8 cellular contexts compared by ENCODE assay signal in genomic region chr3:47476330-47476626, GRCh38. TPM values are rescaled to one million over a fixed set of nuclear protein-coding genes. Genes with fewer than 3 reads are reported as not detected.
DNase-seq lines count a peak whose midpoint lies in the region; ATAC-seq, FAIRE-seq and TF ChIP-seq lines count a peak whose summit lies in the region.

No MANE protein-coding gene starts in this region.

- no peak overlapping the region for H2BK15ac ChIP-seq in mesenchymal stem cell (ENCODE audit: low read depth, poor library complexity, severe bottlenecking)

- in situ Hi-C loops in GM12878 (cut with MboI) = loop anchor here (5.0 kb wide), 1 partner anchor 54 kb away; no protein-coding TSS in a partner anchor

- H3K27ac ChIP-seq in cardiac muscle cell (peak overlapping the region; percentile 86), GM12878 (ENCODE audit: control insufficient read depth, insufficient read depth) (peak overlapping the region; percentile 23; the same call in 1 of the 2 replicates), mesenchymal stem cell (ENCODE audit: low read length, poor library complexity, severe bottlenecking) (peak overlapping the region; percentile 19), upper lobe of right lung (peak overlapping the region; percentile 86)

- peak overlapping the region; percentile 93 for H4K8ac ChIP-seq in mesenchymal stem cell (ENCODE audit: low read length)

- H3K27me3 ChIP-seq in cardiac muscle cell (no peaks in the 10 kb centered on the region), GM12878 (replicated peaks in 1 of 2; ENCODE audit: control insufficient read depth in 2 of 2, insufficient read depth in 2 of 2, low read length in 1 of 2) (no peaks in the 10 kb centered on the region), mesenchymal stem cell (ENCODE audit: control insufficient read depth in 1 of 2, insufficient read depth in 1 of 2, low read length in 2 of 2) (no peaks in the 10 kb centered on the region), upper lobe of right lung (no peaks in the 10 kb centered on the region)

- H3K4me3 ChIP-seq in cardiac muscle cell (peak overlapping the region; percentile 78), GM12878 (peak overlapping the region; percentile 58), mesenchymal stem cell (ENCODE audit: insufficient read depth in 1 of 2, low read depth in 1 of 2, low read length in 2 of 2) (peak overlapping the region; percentile 96), upper lobe of right lung (peak overlapping the region; percentile 93)

- 67% methylated on average over 5 of the region's 5 CpGs for WGBS in GM12878 (ENCODE audit: insufficient coverage, insufficient replicate concordance, low lambda C conversion rate, missing lambda C conversion rate)
- 79% methylated on average over 4 of the region's 5 CpGs for WGBS in mesenchymal stem cell

- H3K36me3 ChIP-seq in cardiac muscle cell (no peaks in the 10 kb centered on the region), GM12878 (ENCODE audit: control insufficient read depth in 2 of 2, insufficient read depth in 2 of 2, low read length in 1 of 2) (no peaks in the 10 kb centered on the region; a peak in 1 of 4 replicates), mesenchymal stem cell (ENCODE audit: control insufficient read depth in 1 of 2, insufficient read depth in 2 of 2, low read depth in 1 of 2, low read length in 2 of 2) (peaks cover 0 to 2% of the 10 kb centered on the region in 2 experiments), upper lobe of right lung (no peaks in the 10 kb centered on the region)

- ATAC-seq in left cardiac atrium = no peak
- ATAC-seq in GM12878 = no peak
- no peak for ATAC-seq in upper lobe of right lung
- no peak for ATAC-seq in GM18505 (IDR thresholded peaks at IDR 0.05; ENCODE audit: unreplicated experiment)
- no peak for ATAC-seq in GM21737 (IDR thresholded peaks at IDR 0.05; ENCODE audit: unreplicated experiment)

- H3K4me1 ChIP-seq in cardiac muscle cell (ENCODE audit: low read depth) (peaks cover 8% of the 10 kb centered on the region), GM12878 (ENCODE audit: control insufficient read depth, insufficient read depth, low read length) (peaks cover 3% of the 10 kb centered on the region), mesenchymal stem cell (ENCODE audit: control insufficient read depth, insufficient read depth, low read depth, low read length) (peaks cover 9% of the 10 kb centered on the region), upper lobe of right lung (peaks cover 21% of the 10 kb centered on the region)

- peak overlapping the region; percentile 56 to 79 for H3K4ac ChIP-seq in mesenchymal stem cell (ENCODE audit: low read depth in 1 of 2, low read length in 2 of 2)

- H3K4me2 ChIP-seq in GM12878 (ENCODE audit: control insufficient read depth, insufficient read depth) = peak overlapping the region; percentile 69
- peak overlapping the region; percentile 9 for H3K4me2 ChIP-seq in mesenchymal stem cell (ENCODE audit: low read length, poor library complexity, severe bottlenecking)

- CTCF ChIA-PET in GM12878 (lab: Yijun Ruan, JAX) = interaction anchor here (0.6 to 7.3 kb wide), 19 partner anchors 9 to 1470 kb away, joined by 3 to 118 read pairs (median 3); no protein-coding TSS in a partner anchor

- SMC1A ChIA-PET in GM12878 (lab: Charles Lee; ENCODE audit: uncharacterized antibody, unreplicated experiment) = interaction anchor here (0.8 to 4.9 kb wide), 5 partner anchors 14 to 56 kb away, joined by 4 to 46 read pairs (median 6); no protein-coding TSS in a partner anchor

- no peak overlapping the region for H2AK5ac ChIP-seq in mesenchymal stem cell (ENCODE audit: low read length, severe bottlenecking)

- POLR2A ChIA-PET in GM12878 (lab: Charles Lee) = interaction anchor here (1.1 to 3.1 kb wide), 3 partner anchors 14 to 60 kb away, joined by 3 to 12 read pairs (median 4); no protein-coding TSS in a partner anchor

- no peaks in the 10 kb centered on the region for H4K20me1 ChIP-seq in GM12878 (ENCODE audit: control insufficient read depth, insufficient read depth)

- peak overlapping the region; percentile 43; the same call in 1 of the 2 replicates for H3K9ac ChIP-seq in GM12878 (ENCODE audit: control insufficient read depth, insufficient read depth, low read length)
- H3K9ac ChIP-seq in mesenchymal stem cell (ENCODE audit: low read length) = peak overlapping the region; percentile 96

- H3K9me3 ChIP-seq in cardiac muscle cell (ENCODE audit: low read depth) (no peaks in the 10 kb centered on the region), GM12878 (replicated peaks; ENCODE audit: control insufficient read depth, insufficient read depth, low read length) (no peaks in the 10 kb centered on the region), mesenchymal stem cell (ENCODE audit: control insufficient read depth, low read length) (no peaks in the 10 kb centered on the region), upper lobe of right lung (no peaks in the 10 kb centered on the region)

- H2BK12ac ChIP-seq in mesenchymal stem cell (ENCODE audit: low read length in 2 of 2) = no peak overlapping the region

- H3K79me1 ChIP-seq in mesenchymal stem cell (replicated peaks; ENCODE audit: low read length, poor library complexity, severe bottlenecking) = peaks cover 8% of the 10 kb centered on the region

- no peak for FAIRE-seq in GM12878 (lab: Jason Lieb, UNC)

- no peak for TF ChIP-seq RAD21 in GM12878 (IDR thresholded peaks at IDR 0.05; ENCODE audit: insufficient read depth, low read depth, low read length)

- H3K18ac ChIP-seq in mesenchymal stem cell (ENCODE audit: low read depth in 1 of 2, low read length in 2 of 2) = peak overlapping the region; percentile 40 to 46

- H3K23ac ChIP-seq in mesenchymal stem cell (ENCODE audit: low read length in 2 of 2) = no peak overlapping the region

- no TSS peak for BruUV-seq in GM12878 (replicated peaks; lab: Mats Ljungman, UMichigan)

- TF ChIP-seq POLR2A in GM12878 (IDR thresholded peaks at IDR 0.05; ENCODE audit: low read depth, low read length) = no peak
- TF ChIP-seq POLR2A in GM18505 (IDR thresholded peaks at IDR 0.05; ENCODE audit: borderline replicate concordance, extremely low read depth, insufficient read depth, insufficient read length) = no peak

- peak overlapping the region; percentile 78 for H2AFZ ChIP-seq in GM12878 (ENCODE audit: control insufficient read depth, low read depth, low read length)
- H2AFZ ChIP-seq in mesenchymal stem cell (ENCODE audit: low read depth, low read length) = peak overlapping the region; percentile 74

- no peak for TF ChIP-seq EP300 in GM12878 (IDR thresholded peaks at IDR 0.05; ENCODE audit: borderline replicate concordance in 1 of 2, control insufficient read depth in 1 of 2, low read depth in 2 of 2, low read length in 2 of 2)

- H2BK5ac ChIP-seq in mesenchymal stem cell (ENCODE audit: low read depth, low read length, poor library complexity, severe bottlenecking) = no peak overlapping the region

- intact Hi-C loops in left cardiac atrium (cut with DNase I) (loop anchor here in 1 of 2 donors (5.0 kb wide), 1 partner anchor 54 kb away; no protein-coding TSS in a partner anchor), GM12878 (cut with micrococcal nuclease; ENCODE audit: unreplicated experiment) (loop anchor here (1.0 to 5.0 kb wide), 2 partner anchors 36 to 55 kb away; partner anchors contain the start of gene ELP6), upper lobe of right lung (cut with DNase I) (loop anchor here (5.0 kb wide), 1 partner anchor 54 kb away; no protein-coding TSS in a partner anchor)

- H4K91ac ChIP-seq in mesenchymal stem cell (ENCODE audit: low read length) = no peak overlapping the region

- RAD21 ChIA-PET in GM12878 (lab: Charles Lee; ENCODE audit: unreplicated experiment) = interaction anchor here (0.9 to 3.1 kb wide), 2 partner anchors 10 to 55 kb away, joined by 4 to 47 read pairs; no protein-coding TSS in a partner anchor

- DNase-seq in cardiac muscle cell (ENCODE audit: low read depth in 1 of 2, low spot score in 1 of 2) (no peak), left cardiac atrium (no peak), GM12878 (ENCODE audit: low read depth, low spot score) (no peak), mesenchymal stem cell (no peak), upper lobe of right lung (no peak), GM03348 (ENCODE audit: low spot score) (no peak)

- H3K79me2 ChIP-seq in GM12878 (ENCODE audit: control insufficient read depth, insufficient read depth, low read length) = peaks cover 35% of the 10 kb centered on the region

- no peak overlapping the region for H2BK120ac ChIP-seq in mesenchymal stem cell (ENCODE audit: low read depth, low read length)

- no peak overlapping the region for H3K14ac ChIP-seq in mesenchymal stem cell (ENCODE audit: low read length in 2 of 2)

- TF ChIP-seq CTCF in cardiac muscle cell (IDR thresholded peaks at IDR 0.05; ENCODE audit: low read depth, low read length) (no peak), GM12878 (IDR thresholded peaks at IDR 0.05 in 2 of 3, conservative IDR thresholded peaks at IDR 0.05 in 1 of 3; ENCODE audit: control insufficient read depth in 2 of 3, extremely low read depth in 1 of 3, insufficient read depth in 1 of 3, low read depth in 3 of 3, low read length in 3 of 3) (no peak), upper lobe of right lung (IDR thresholded peaks at IDR 0.05) (no peak)

RNA-seq across cellular contexts. Expression of gene SCAP, which starts 0.5 kb away (rescaled TPM):
- 124 and 140 TPM in 2 replicates for total RNA-seq in cardiac muscle cell
- 87.6 and 104 TPM in 2 replicates for polyA plus RNA-seq in cardiac muscle cell
- 10 to 100 TPM; 41.5 to 49.1 TPM for total RNA-seq in left cardiac atrium
- 122 and 123 TPM in 2 replicates for total RNA-seq in GM12878 (2013; cell fraction: nucleolus; rRNA removed)
- 42.3 and 53.0 TPM in 2 replicates for total RNA-seq in GM12878 (2014; rRNA removed)
- 18.1 and 21.0 TPM in 2 replicates for total RNA-seq in GM12878 (2014; rRNA removed; fragmentation: Illumina TruSeq; extraction: Trizol)
- 56.1 and 64.1 TPM in 2 replicates for total RNA-seq in GM12878 (2021)
- polyA plus RNA-seq in GM12878 (2011; ENCODE audit: low read depth) = 10.9 TPM
- 11.4 and 21.2 TPM in 2 replicates for polyA plus RNA-seq in GM12878 (2011; rRNA removed)
- 22.8 and 24.6 TPM in 2 replicates for polyA plus RNA-seq in GM12878 (2011; cell fraction: cytosol; rRNA removed)
- 78.9 and 103 TPM in 2 replicates for polyA plus RNA-seq in GM12878 (2011; cell fraction: nucleus; rRNA removed)
- 27.1 and 31.2 TPM in 2 replicates for polyA plus RNA-seq in GM12878 (2012)
- 22.2 and 24.6 TPM in 2 replicates for polyA plus RNA-seq in GM12878 (2014; fragmentation: Illumina TruSeq; extraction: Trizol)
- polyA plus RNA-seq in GM12878 (2014; fragmentation: Nextera tagmentation; extraction: Ambion mirVana) = 1 to 10 TPM; 1.5 to 4.3 TPM
- polyA plus RNA-seq in GM12878 (2014; rRNA removed) = 33.5 TPM in 2 replicates
- 10 to 100 TPM; 35.2 to 38.4 TPM for polyA plus RNA-seq in GM12878 (2016; fragmentation: Nextera tagmentation; extraction: Ambion mirVana)
- 61.8 and 73.4 TPM in 2 replicates for polyA minus RNA-seq in GM12878 (2011; rRNA and poly(A)+ RNA removed)
- polyA minus RNA-seq in GM12878 (2011; cell fraction: cytosol; rRNA and poly(A)+ RNA removed) = 28.6 and 35.1 TPM in 2 replicates
- polyA minus RNA-seq in GM12878 (2011; cell fraction: nucleus; rRNA and poly(A)+ RNA removed) = 30.3 and 49.4 TPM in 2 replicates
- polyA plus RNA-seq in mesenchymal stem cell (2013, experiment 1 of 2) = 37.9 TPM
- polyA plus RNA-seq in mesenchymal stem cell (2013, experiment 2 of 2) = 37.2 TPM
- 66.5 TPM for total RNA-seq in upper lobe of right lung

RNA-seq across cellular contexts. Expression of gene ELP6, which starts 37.2 kb away (rescaled TPM):
- total RNA-seq in cardiac muscle cell = 53.1 and 62.7 TPM in 2 replicates
- 58.4 and 73.6 TPM in 2 replicates for polyA plus RNA-seq in cardiac muscle cell
- total RNA-seq in left cardiac atrium = 10 to 100 TPM; 18.8 to 20.3 TPM
- 40.4 and 44.1 TPM in 2 replicates for total RNA-seq in GM12878 (2013; cell fraction: nucleolus; rRNA removed)
- total RNA-seq in GM12878 (2014; rRNA removed) = 53.8 and 59.8 TPM in 2 replicates
- 43.3 and 45.2 TPM in 2 replicates for total RNA-seq in GM12878 (2014; rRNA removed; fragmentation: Illumina TruSeq; extraction: Trizol)
- 42.9 and 43.6 TPM in 2 replicates for total RNA-seq in GM12878 (2021)
- 18.6 TPM for polyA plus RNA-seq in GM12878 (2011; ENCODE audit: low read depth)
- polyA plus RNA-seq in GM12878 (2011; rRNA removed) = 52.5 and 83.3 TPM in 2 replicates
- polyA plus RNA-seq in GM12878 (2011; cell fraction: cytosol; rRNA removed) = 69.7 and 92.3 TPM in 2 replicates
- 34.4 and 49.3 TPM in 2 replicates for polyA plus RNA-seq in GM12878 (2011; cell fraction: nucleus; rRNA removed)
- polyA plus RNA-seq in GM12878 (2012) = 26.7 and 30.0 TPM in 2 replicates
- 33.2 and 39.5 TPM in 2 replicates for polyA plus RNA-seq in GM12878 (2014; fragmentation: Illumina TruSeq; extraction: Trizol)
- 10 to 100 TPM; 46.4 to 51.1 TPM for polyA plus RNA-seq in GM12878 (2014; fragmentation: Nextera tagmentation; extraction: Ambion mirVana)
- 49.3 and 64.5 TPM in 2 replicates for polyA plus RNA-seq in GM12878 (2014; rRNA removed)
- polyA plus RNA-seq in GM12878 (2016; fragmentation: Nextera tagmentation; extraction: Ambion mirVana) = 10 to 100 TPM; 61.6 to 64.4 TPM
- polyA minus RNA-seq in GM12878 (2011; rRNA and poly(A)+ RNA removed) = 50.8 and 68.7 TPM in 2 replicates
- 23.5 and 23.7 TPM in 2 replicates for polyA minus RNA-seq in GM12878 (2011; cell fraction: cytosol; rRNA and poly(A)+ RNA removed)
- polyA minus RNA-seq in GM12878 (2011; cell fraction: nucleus; rRNA and poly(A)+ RNA removed) = 43.3 and 70.2 TPM in 2 replicates
- 17.9 TPM for polyA plus RNA-seq in mesenchymal stem cell (2013, experiment 1 of 2)
- 19.1 TPM for polyA plus RNA-seq in mesenchymal stem cell (2013, experiment 2 of 2)
- 17.9 TPM for total RNA-seq in upper lobe of right lung

Comparison
In these comparisons a context has a peak if more than half of its experiments do, and no peak if none do; other contexts are left out.
1. H3K27ac ChIP-seq: peak in every context shown above with its lines; median percentile 86 in cardiac muscle cell; 86 in upper lobe of right lung; 23 in GM12878; 19 in mesenchymal stem cell.